8 cellular contexts compared by ENCODE assay signal in genomic region chr10:59906417-59907202, GRCh38. TPM values are rescaled to one million over a fixed set of nuclear protein-coding genes. Genes with fewer than 3 reads are reported as not detected.
A peak's percentile ranks its signal among the peaks of the same experiment; 100 is the strongest.
DNase-seq lines count a peak whose midpoint lies in the region; ATAC-seq and TF ChIP-seq lines count a peak whose summit lies in the region.

TSS of gene CCDC6 (minus strand) at chr10:59906556. CDS start at chr10:59906424, 132 bp downstream.

- H3K9me3 ChIP-seq in BE2C: no peaks in the 10 kb centered on the region

- peaks cover 54% of the 10 kb centered on the region for H3K4me1 Mint-ChIP-seq in chondrocyte (ENCODE audit: low read depth)

- no peaks in the 10 kb centered on the region for H3K9me3 Mint-ChIP-seq in chondrocyte (ENCODE audit: low read depth)

- DNase-seq in BE2C: peak; percentile 93
- peak; percentile 84 for DNase-seq in NCI-H510A (lab: John Stamatoyannopoulos, UW)
- DNase-seq in activated CD4-positive, alpha-beta T cell treated with anti-CD3 and anti-CD28 coated beads for 24 hours (ENCODE audit: low read depth in 2 of 2): peak; percentile 86 to 88
- peak; percentile 98 for DNase-seq in chondrocyte (ENCODE audit: low spot score)
- peak; percentile 89 for DNase-seq in stimulated activated CD4-positive, alpha-beta T cell treated with anti-CD3 and anti-CD28 coated beads, Interleukin-1b, Interleukin-23, amount 100 ng/mL, for 4 hours (ENCODE audit: low read depth in 2 of 2)

- peak; percentile 79 for TF ChIP-seq POLR2A in GM19193 (IDR thresholded peaks at IDR 0.05; ENCODE audit: extremely low read depth, insufficient read depth, insufficient read length)

- peak; percentile 53 for TF ChIP-seq CTCF in BE2C (IDR thresholded peaks at IDR 0.05; ENCODE audit: low read depth, low read length)
- TF ChIP-seq CTCF in chondrocyte (IDR thresholded peaks at IDR 0.05): peak; percentile 82

- H3K4me3 Mint-ChIP-seq in chondrocyte (ENCODE audit: unreplicated experiment): peak within 1 kb of the TSS; percentile 97

- H3K27me3 ChIP-seq in BE2C: no peaks in the 10 kb centered on the region
- no peaks in the 10 kb centered on the region for H3K27me3 ChIP-seq in layer of hippocampus (ENCODE audit: control insufficient read depth, insufficient read depth, low read length)

- peak within 1 kb of the TSS; percentile 89 for H3K27ac ChIP-seq in layer of hippocampus (ENCODE audit: low read depth, low read length)

- no peaks in the 10 kb centered on the region for H3K4me1 ChIP-seq in BE2C

- no peaks in the 10 kb centered on the region for H3K36me3 Mint-ChIP-seq in chondrocyte (ENCODE audit: low read depth)

- ATAC-seq in HG03439 (IDR thresholded peaks at IDR 0.05; ENCODE audit: unreplicated experiment): peak; percentile 90

- H3K36me3 ChIP-seq in BE2C: 0 out of 2 replicates have a peak, but pooled peaks cover 4% of the 10 kb centered on the region

- H3K27me3 Mint-ChIP-seq in chondrocyte (ENCODE audit: low read depth): no peaks in the 10 kb centered on the region

- peak within 1 kb of the TSS; percentile 94 for H3K27ac Mint-ChIP-seq in chondrocyte (ENCODE audit: unreplicated experiment)

- H3K4me3 ChIP-seq in BE2C (ENCODE audit: low read depth, low read length): peak within 1 kb of the TSS; percentile 95

RNA-seq across cellular contexts. Expression of gene CCDC6, which starts in this region (rescaled TPM):
- polyA plus RNA-seq in BE2C (2012; ENCODE audit: insufficient read depth, insufficient read length, low read depth): 11.4 TPM
- total RNA-seq in chondrocyte: 58.9 to 61.8 TPM (median 59.3 TPM) in 3 replicates

Comparison
In these comparisons a context has a peak if more than half of its experiments do, and no peak if none do; other contexts are left out.
1. Peak in every context shown above with its lines: DNase-seq, ATAC-seq, H3K4me3 ChIP-seq and H3K27ac ChIP-seq.